ENCODE assay signal across 11 cellular contexts in genomic region chr14:70045296-70045695, GRCh38.
"Had no signal": no experiment of that assay in that cellular context is flagged by ENCODE, and none has a peak within 500 bp of the region (broad histone marks: within the 10 kb centered on the region; RNA-seq: fewer than 3 reads in every experiment).

No MANE protein-coding gene starts in this region.

- H3K4me1 Mint-ChIP-seq: activated CD4-positive, alpha-beta T cell treated with anti-CD3 and anti-CD28 coated beads for 36 hours; activated naive CD8-positive, alpha-beta T cell treated with anti-CD3 and anti-CD28 coated beads for 36 hours had no signal

- H3K4me1 ChIP-seq: esophagus squamous epithelium, gastrocnemius medialis had no signal

- H3K27me3 ChIP-seq: gastrocnemius medialis had no signal

- H3K4me3 ChIP-seq: esophagus squamous epithelium, gastrocnemius medialis, heart right ventricle, stomach, thoracic aorta had no signal

- H3K27ac ChIP-seq: esophagus squamous epithelium, gastrocnemius medialis, heart right ventricle, stomach, thoracic aorta, WERI-Rb-1 had no signal

- H3K9me3 ChIP-seq: esophagus squamous epithelium, gastrocnemius medialis, heart right ventricle, stomach, thoracic aorta had no signal

- H3K4me3 Mint-ChIP-seq: activated CD4-positive, alpha-beta memory T cell treated with anti-CD3 and anti-CD28 coated beads, Interleukin-2, amount 10 ng/mL, durations not matched to agents 7 days and 5 days; activated CD4-positive, alpha-beta T cell treated with anti-CD3 and anti-CD28 coated beads for 36 hours; activated naive CD8-positive, alpha-beta T cell treated with anti-CD3 and anti-CD28 coated beads for 36 hours; natural killer cell treated with Interleukin-12 subunit alpha and Interleukin-12 subunit beta and Interleukin-15 and Interleukin-18, amount 100 ng/mL, for 72 hours had no signal

- H3K9me3 Mint-ChIP-seq: activated CD4-positive, alpha-beta memory T cell treated with anti-CD3 and anti-CD28 coated beads, Interleukin-2, amount 10 ng/mL, durations not matched to agents 7 days and 5 days; activated naive CD8-positive, alpha-beta T cell treated with anti-CD3 and anti-CD28 coated beads for 36 hours; natural killer cell treated with Interleukin-12 subunit alpha and Interleukin-12 subunit beta and Interleukin-15 and Interleukin-18, amount 100 ng/mL, for 72 hours had no signal

- H3K27ac Mint-ChIP-seq: activated CD4-positive, alpha-beta memory T cell treated with anti-CD3 and anti-CD28 coated beads, Interleukin-2, amount 10 ng/mL, durations not matched to agents 7 days and 5 days; activated CD4-positive, alpha-beta T cell treated with anti-CD3 and anti-CD28 coated beads for 36 hours; activated naive CD8-positive, alpha-beta T cell treated with anti-CD3 and anti-CD28 coated beads for 36 hours; natural killer cell treated with Interleukin-12 subunit alpha and Interleukin-12 subunit beta and Interleukin-15 and Interleukin-18, amount 100 ng/mL, for 72 hours had no signal

- DNase-seq: activated CD4-positive, alpha-beta memory T cell treated with anti-CD3 and anti-CD28 coated beads, Interleukin-2, amount 10 ng/mL, durations not matched to agents 7 days and 5 days; activated gamma-delta T cell; esophagus squamous epithelium had no signal

- H3K36me3 ChIP-seq: esophagus squamous epithelium, heart right ventricle, stomach, thoracic aorta, WERI-Rb-1 had no signal

- ATAC-seq: activated CD4-positive, alpha-beta T cell treated with anti-CD3 and anti-CD28 coated beads for 36 hours; natural killer cell treated with Interleukin-12 subunit alpha and Interleukin-12 subunit beta and Interleukin-15 and Interleukin-18, amount 100 ng/mL, for 72 hours had no signal

- H3K36me3 Mint-ChIP-seq: activated naive CD8-positive, alpha-beta T cell treated with anti-CD3 and anti-CD28 coated beads for 36 hours; natural killer cell treated with Interleukin-12 subunit alpha and Interleukin-12 subunit beta and Interleukin-15 and Interleukin-18, amount 100 ng/mL, for 72 hours had no signal
